ENCODE assay signal across 8 cellular contexts in genomic region chr7:5420841-5421625, GRCh38. TPM values are rescaled to one million over a fixed set of nuclear protein-coding genes. Genes with fewer than 3 reads are reported as not detected.
DNase-seq lines count a peak whose midpoint lies in the region; ATAC-seq and TF ChIP-seq lines count a peak whose summit lies in the region.

No MANE protein-coding gene starts in this region.

- POLR2A ChIA-PET in SK-N-SH (lab: Yijun Ruan, JAX) (interaction anchor here (1.0 to 2.3 kb wide), 2 partner anchors 25 to 56 kb away, joined by 3 to 6 read pairs; no protein-coding TSS in a partner anchor), WTC11 (lab: Charles Lee) (interaction anchor here (0.7 kb wide), 1 partner anchor 91 kb away, joined by 3 read pairs; no protein-coding TSS in a partner anchor)

- peak overlapping the region; percentile 100 for H3K9ac ChIP-seq in SK-N-SH

- no peaks in the 10 kb centered on the region for H3K36me3 Mint-ChIP-seq in WTC11

- H3K4me1 ChIP-seq in SK-N-SH (ENCODE audit: control insufficient read depth in 1 of 2, insufficient read depth in 2 of 2, low read depth in 1 of 2, low read length in 1 of 2), result peaks cover 22 to 25% of the 10 kb centered on the region in 2 experiments; a peak in 3 of 4 replicates
- peaks cover 0 to 33% (median 13%) of the 10 kb centered on the region in 3 donors for H3K4me1 ChIP-seq in gastroesophageal sphincter

- 1% methylated on average over 64 of the region's 93 CpGs for WGBS in SK-N-SH (ENCODE audit: low lambda C conversion rate)
- WGBS in gastroesophageal sphincter (ENCODE audit: low coverage in 1 of 2), 2 donors, result 0% methylated on average over 3 to 5 of the region's 93 CpGs

- ATAC-seq in SK-N-SH treated with all-trans-retinoic acid at 6 μM for 48 hours (no peak), WTC11 (no peak), gastroesophageal sphincter (no peak)

- no peak for TF ChIP-seq RAD21 in SK-N-SH (IDR thresholded peaks at IDR 0.05; ENCODE audit: low read length)

- peaks cover 96% of the 10 kb centered on the region for H3K79me2 ChIP-seq in SK-N-SH (ENCODE audit: insufficient read depth)

- CTCF ChIA-PET in SK-N-SH (lab: Yijun Ruan, JAX), result interaction anchor here (0.6 to 4.1 kb wide), 7 partner anchors 10 to 181 kb away, joined by 3 to 22 read pairs (median 5); no protein-coding TSS in a partner anchor
- CTCF ChIA-PET in WTC11 (lab: Charles Lee), result interaction anchor here (0.9 to 1.5 kb wide), 3 partner anchors 13 to 257 kb away, joined by 3 to 6 read pairs (median 3); no protein-coding TSS in a partner anchor

- H3K36me3 ChIP-seq in SK-N-SH (replicated peaks in 1 of 2; ENCODE audit: control insufficient read depth in 1 of 2, insufficient read depth in 2 of 2, low read length in 1 of 2) (peaks cover 2 to 5% of the 10 kb centered on the region in 2 experiments), gastroesophageal sphincter (peaks cover 0 to 12% of the 10 kb centered on the region in 2 donors)

- DNase-seq in SK-N-SH, result peak; percentile 79
- no peak for DNase-seq in WTC11 (ENCODE audit: low spot score)
- DNase-seq in posterior vena cava (ENCODE audit: low spot score), result peak; percentile 85
- no peak for DNase-seq in UCSD-AML1 (lab: John Stamatoyannopoulos, UW; ENCODE audit: unreplicated experiment)
- no peak for DNase-seq in HPDE6-E6E7 (ENCODE audit: extremely low spot score)
- DNase-seq in NCI-H510A treated with DMSO at 0.1 percent for 48 hours (lab: John Stamatoyannopoulos, UW), result no peak

- H3F3A ChIP-seq in SK-N-SH (replicated peaks; ENCODE audit: insufficient read depth), result peaks cover 38% of the 10 kb centered on the region

- H2AFZ ChIP-seq in SK-N-SH (ENCODE audit: low read depth), result no peak overlapping the region

- H3K27ac ChIP-seq in SK-N-SH (ENCODE audit: low read depth in 2 of 2, low read length in 1 of 2) (peak overlapping the region; percentile 95 to 99), gastroesophageal sphincter (peak overlapping the region; percentile 93 to 100 (median 100))

- no peak for TF ChIP-seq POLR2A in gastroesophageal sphincter (IDR thresholded peaks at IDR 0.05)

- no peak overlapping the region for H3K27ac Mint-ChIP-seq in WTC11

- intact Hi-C loops in posterior vena cava (cut with DNase I), result loop anchor here in 1 of 2 donors (5.0 kb wide), 1 partner anchor 54 kb away; no protein-coding TSS in a partner anchor

- H3K9me3 Mint-ChIP-seq in WTC11, result no peaks in the 10 kb centered on the region

- TF ChIP-seq CTCF in SK-N-SH (IDR thresholded peaks at IDR 0.05), result no peak
- TF ChIP-seq CTCF in WTC11 (IDR thresholded peaks at IDR 0.05), result no peak
- no peak for TF ChIP-seq CTCF in gastroesophageal sphincter (IDR thresholded peaks at IDR 0.05)

- no peaks in the 10 kb centered on the region for H3K9me2 ChIP-seq in SK-N-SH

- peak overlapping the region; percentile 100 for H3K4me2 ChIP-seq in SK-N-SH

- TF ChIP-seq EP300 in SK-N-SH (IDR thresholded peaks at IDR 0.05; ENCODE audit: borderline replicate concordance in 1 of 2, low read depth in 1 of 2, low read length in 1 of 2) (no peak), gastroesophageal sphincter (IDR thresholded peaks at IDR 0.05) (no peak)

- H3K4me1 Mint-ChIP-seq in WTC11, result peaks cover 23% of the 10 kb centered on the region

- H3K4me3 Mint-ChIP-seq in WTC11, result peak overlapping the region; percentile 76

- H4K20me1 ChIP-seq in SK-N-SH (ENCODE audit: insufficient read depth), result peaks cover 48% of the 10 kb centered on the region

- H3K4me3 ChIP-seq in SK-N-SH (ENCODE audit: low read depth in 2 of 2, low read length in 1 of 2), result peak overlapping the region; percentile 72 to 98
- H3K4me3 ChIP-seq in gastroesophageal sphincter, result peak overlapping the region; percentile 82 to 98

- peaks cover 82% of the 10 kb centered on the region for H3K27me3 Mint-ChIP-seq in WTC11 (ENCODE audit: low read depth)

- H3K9me3 ChIP-seq in SK-N-SH (no peaks in the 10 kb centered on the region), gastroesophageal sphincter (no peaks in the 10 kb centered on the region)

- no peaks in the 10 kb centered on the region for H3K27me3 ChIP-seq in SK-N-SH (ENCODE audit: insufficient read depth)
- no peaks in the 10 kb centered on the region for H3K27me3 ChIP-seq in gastroesophageal sphincter

TF ChIP-seq in SK-N-SH, 30 proteins besides CTCF, POLR2A, EP300 and RAD21:
- TF ChIP-seq TCF12 (IDR thresholded peaks at IDR 0.05) (no peak), MAX (IDR thresholded peaks at IDR 0.05; ENCODE audit: low read depth) (no peak), POLR2AphosphoS5 (IDR thresholded peaks at IDR 0.05; ENCODE audit: low read depth, low read length) (no peak), MXI1 (IDR thresholded peaks at IDR 0.05; ENCODE audit: low read depth, low read length) (peak; percentile 26), FOXM1 (IDR thresholded peaks at IDR 0.05; ENCODE audit: low read depth) (no peak), SMC3 (IDR thresholded peaks at IDR 0.05; ENCODE audit: low read depth, low read length) (no peak), TAF1 (IDR thresholded peaks at IDR 0.05; ENCODE audit: borderline replicate concordance, low read depth, low read length) (0 out of 2 replicates have a peak, but pooled peaks have one; percentile 1), MEF2A (IDR thresholded peaks at IDR 0.05; ENCODE audit: borderline replicate concordance, low read depth) (no peak)

TF ChIP-seq in SK-N-SH treated with all-trans-retinoic acid at 6 μM for 48 hours, 23 proteins besides CTCF, POLR2A, EP300 and RAD21 (continues in another document):
- no peak for TF ChIP-seq CREB5 (CRISPR knock-in tag; IDR thresholded peaks at IDR 0.05; ENCODE audit: low read depth)
- TF ChIP-seq ZNF8 (CRISPR knock-in tag; IDR thresholded peaks at IDR 0.05), result no peak
- no peak for TF ChIP-seq CSRNP3 (CRISPR knock-in tag; IDR thresholded peaks at IDR 0.05)
- TF ChIP-seq CSDC2 (CRISPR knock-in tag; IDR thresholded peaks at IDR 0.05), result no peak
- no peak for TF ChIP-seq ESRRG (CRISPR knock-in tag; IDR thresholded peaks at IDR 0.05)
- TF ChIP-seq ZNF70 (CRISPR knock-in tag; IDR thresholded peaks at IDR 0.05), result no peak
- TF ChIP-seq OSR1 (CRISPR knock-in tag; IDR thresholded peaks at IDR 0.05), result no peak

TF ChIP-seq in WTC11, 78 proteins besides CTCF, POLR2A, EP300 and RAD21:
- TF ChIP-seq ZNF219 (CRISPR knock-in tag; IDR thresholded peaks at IDR 0.05; ENCODE audit: borderline replicate concordance) (0 out of 2 replicates have a peak, but pooled peaks have one; percentile 35), ZNF263 (CRISPR knock-in tag; IDR thresholded peaks at IDR 0.05; ENCODE audit: low read depth) (no peak), FOXP4 (CRISPR knock-in tag; IDR thresholded peaks at IDR 0.05) (no peak)

RNA-seq across cellular contexts. Expression of gene TNRC18, which starts 2.6 kb away (rescaled TPM):
- polyA plus RNA-seq in SK-N-SH (2012; rRNA removed), result 19.9 and 34.4 TPM in 2 replicates
- polyA plus RNA-seq in SK-N-SH (2012; cell fraction: cytosol; rRNA removed), result 20.4 and 25.5 TPM in 2 replicates
- polyA plus RNA-seq in SK-N-SH (2012; cell fraction: nucleus; rRNA removed), result 78.0 and 126 TPM in 2 replicates
- total RNA-seq in WTC11 (2021) (29.1 to 55.0 TPM (median 34.2 TPM) in 3 replicates), gastroesophageal sphincter (100 to 1,000 TPM in 3 of 4 donors, 10 to 100 TPM in 1; 87.6 to 218 (median 124) TPM), posterior vena cava (100 to 1,000 TPM in 1 of 2 donors, 10 to 100 TPM in 1; 93.0 to 103 TPM)

Comparison
In these comparisons a context has a peak if more than half of its experiments do, and no peak if none do; other contexts are left out.
1. DNase-seq: peak in SK-N-SH (single experiment) and posterior vena cava (single experiment); none in WTC11 (single experiment), UCSD-AML1 (single experiment), HPDE6-E6E7 (single experiment) and NCI-H510A treated with DMSO at 0.1 percent for 48 hours (single experiment).